Comparison of ENCODE assay signal across 23 cellular contexts in the genomic region with DNA sequence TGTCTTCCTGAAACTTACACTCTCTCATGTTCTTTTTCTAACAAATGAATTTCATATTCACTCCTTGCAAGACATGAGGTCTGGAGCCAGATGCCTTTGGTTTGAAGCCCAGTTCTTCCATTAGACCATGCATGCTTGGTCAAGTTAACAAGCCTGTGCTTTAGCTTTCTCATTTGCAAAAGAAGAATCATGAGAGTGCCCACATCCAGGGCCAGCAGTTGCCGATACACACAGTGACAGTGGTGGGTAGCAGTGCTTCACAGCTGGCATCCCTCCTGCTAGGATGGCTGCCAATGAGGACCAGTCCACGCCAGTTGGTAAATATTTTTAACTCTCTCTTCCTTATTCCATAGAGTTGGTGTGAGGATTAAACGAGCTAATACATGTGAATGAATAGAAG.
A peak's percentile ranks its signal among the peaks of the same experiment; 100 is the strongest.
DNase-seq lines count a peak whose midpoint lies in the region; ATAC-seq and TF ChIP-seq lines count a peak whose summit lies in the region.
"Had no signal": no experiment of that assay in that cellular context is flagged by ENCODE, and none has a peak within 500 bp of the region (broad histone marks: within the 10 kb centered on the region; RNA-seq: fewer than 3 reads in every experiment).

No MANE protein-coding gene starts in this region.

- 46 to 58% methylated on average over 3 of the region's 3 CpGs for WGBS in heart right ventricle, 2 donors
- WGBS in thyroid gland, 2 donors: 37 to 54% methylated on average over 3 of the region's 3 CpGs

- H3K4me3 ChIP-seq in astrocyte of the spinal cord (ENCODE audit: low read depth, low read length) (no peak overlapping the region), heart right ventricle (no peak overlapping the region), thyroid gland (replicated peaks in 1 of 3) (no peak overlapping the region)
- H3K4me3 ChIP-seq: body of pancreas, GM12878, smooth muscle cell had no signal

- peak in 7 of 8 donors; percentile 61 to 94 (median 83) for ATAC-seq in heart right ventricle
- ATAC-seq: activated T-helper 17 cell treated with anti-CD3 and anti-CD28 coated beads, Interleukin-2, amount 50 U/mL, for 72 hours; body of pancreas; GM12878; SK-N-SH treated with all-trans-retinoic acid at 6 μM for 48 hours; stimulated activated naive CD8-positive, alpha-beta T cell treated with anti-CD3 and anti-CD28 coated beads, Interleukin-15, Interleukin-2, amounts not matched to agents 100 U/mL and 50 U/mL, for 24 hours had no signal

- TF ChIP-seq POLR2A in thyroid gland (IDR thresholded peaks at IDR 0.05): no peak

- H3K36me3 ChIP-seq in heart right ventricle (no peaks in the 10 kb centered on the region), thyroid gland (no peaks in the 10 kb centered on the region)
- H3K36me3 ChIP-seq: BE2C had no signal

- peak; percentile 5 for DNase-seq in NCI-H1092 treated with DMSO at 0.1 percent for 48 hours (lab: John Stamatoyannopoulos, UW)
- no peak for DNase-seq in NCI-H1092 (lab: John Stamatoyannopoulos, UW)
- DNase-seq in astrocyte of the spinal cord (ENCODE audit: low read depth, low spot score): peak; percentile 46
- DNase-seq in heart right ventricle: peak; percentile 23 to 39
- DNase-seq in thyroid gland: peak; percentile 28 to 49
- no peak for DNase-seq in 8988T
- DNase-seq in CD1c-positive myeloid dendritic cell (ENCODE audit: extremely low spot score): no peak
- DNase-seq in NCI-H1048 (lab: John Stamatoyannopoulos, UW): no peak
- DNase-seq: activated CD4-positive, alpha-beta T cell treated with anti-CD3 and anti-CD28 coated beads, Interleukin-2, amount 50 U/mL, for 4 hours; activated CD8-positive, alpha-beta memory T cell treated with anti-CD3 and anti-CD28 coated beads, Interleukin-2, amount 50 U/mL, for 4 hours; BE2C; cortex of kidney; DMS79 treated with DMSO at 0.1 percent for 48 hours; NCI-H2081 treated with DMSO at 0.1 percent for 48 hours; NCI-H510A; RPMI8226; stimulated activated CD4-positive, alpha-beta T cell treated with anti-CD3 and anti-CD28 coated beads, Interleukin-4, amount 100 ng/mL, for 1 hour; stimulated activated naive CD8-positive, alpha-beta T cell treated with anti-CD3 and anti-CD28 coated beads, Interleukin-15, Interleukin-2, amounts not matched to agents 100 U/mL and 50 U/mL, for 24 hours had no signal

- H3K27me3 ChIP-seq in heart right ventricle (no peaks in the 10 kb centered on the region), thyroid gland (no peaks in the 10 kb centered on the region)
- H3K27me3 ChIP-seq: BE2C, body of pancreas had no signal

- no peaks in the 10 kb centered on the region for H3K4me1 ChIP-seq in heart right ventricle
- peaks cover 0 to 11% of the 10 kb centered on the region in 2 donors for H3K4me1 ChIP-seq in thyroid gland
- H3K4me1 ChIP-seq: body of pancreas had no signal

- H3K27ac ChIP-seq in heart right ventricle (no peak overlapping the region), thyroid gland (no peak overlapping the region)
- H3K27ac ChIP-seq: body of pancreas had no signal

- no peak for TF ChIP-seq CTCF in astrocyte of the spinal cord (IDR thresholded peaks at IDR 0.05; ENCODE audit: low read depth, low read length)
- no peak for TF ChIP-seq CTCF in heart right ventricle (IDR thresholded peaks at IDR 0.05)
- TF ChIP-seq CTCF in thyroid gland (IDR thresholded peaks at IDR 0.05): no peak

- in situ Hi-C loops in astrocyte of the spinal cord (cut with HindIII; ENCODE audit: low sequenced_read_pairs): no loop called here

- intact Hi-C loops in heart right ventricle (cut with DNase I) (no loop called here), thyroid gland (cut with DNase I) (no loop called here)

- H3K9me3 ChIP-seq in heart right ventricle: no peaks in the 10 kb centered on the region
- no peaks in the 10 kb centered on the region for H3K9me3 ChIP-seq in thyroid gland
- H3K9me3 ChIP-seq: BE2C, body of pancreas had no signal

Comparison
In these comparisons a context has a peak if more than half of its experiments do, and no peak if none do; other contexts are left out.
1. DNase-seq: peak in NCI-H1092 treated with DMSO at 0.1 percent for 48 hours (single experiment), astrocyte of the spinal cord (single experiment), heart right ventricle (2 of 2) and thyroid gland (2 of 2); none in NCI-H1092 (single experiment), 8988T (single experiment), CD1c-positive myeloid dendritic cell (single experiment) and NCI-H1048 (single experiment).